8 cellular contexts compared by ENCODE assay signal in the genomic region with DNA sequence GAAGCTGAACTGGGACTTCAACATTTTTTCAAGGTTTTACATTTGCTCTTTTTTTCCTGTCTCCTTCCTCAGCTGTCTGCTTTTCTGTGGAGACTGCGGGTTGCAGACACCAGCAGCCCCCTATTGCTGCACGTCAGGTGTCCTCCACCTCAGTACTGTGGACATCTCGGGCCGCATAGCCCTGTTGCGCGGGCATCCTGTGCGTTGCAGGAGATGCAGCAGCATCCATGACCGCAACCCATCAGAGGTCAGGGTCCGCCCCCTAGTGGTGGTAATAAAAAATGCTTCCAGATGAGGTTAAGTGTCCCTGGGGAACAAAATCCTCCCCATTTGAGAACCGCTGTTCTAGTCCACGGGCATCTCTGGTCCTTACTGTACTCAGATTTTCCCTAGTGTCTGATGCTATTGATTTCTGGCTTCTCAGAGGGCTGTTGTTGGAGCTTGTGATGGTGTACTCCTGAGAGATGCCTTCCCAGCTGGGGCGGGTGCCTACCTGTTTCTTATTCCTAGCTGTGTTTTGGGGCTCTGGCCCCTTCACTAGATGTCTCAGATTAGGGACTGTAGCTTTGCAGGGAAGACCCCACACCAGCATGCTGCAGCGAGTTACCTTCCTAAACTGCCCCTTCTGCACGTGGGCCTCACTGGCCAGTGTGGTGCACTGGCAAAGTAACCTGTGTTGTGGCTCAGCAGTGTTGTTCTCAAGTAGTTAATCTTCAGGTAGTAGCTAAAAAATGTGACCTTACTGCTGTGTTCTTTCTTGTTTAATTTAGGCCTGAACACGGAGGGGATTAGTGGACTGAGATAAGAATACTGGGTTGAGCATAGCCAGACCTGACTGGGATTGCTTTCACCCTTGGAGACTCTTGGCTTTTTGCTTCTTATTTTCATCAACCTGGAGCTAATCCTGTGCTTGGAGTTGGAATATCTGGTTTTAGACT. TPM values are rescaled to one million over a fixed set of nuclear protein-coding genes. Genes with fewer than 3 reads are reported as not detected.
DNase-seq lines count a peak whose midpoint lies in the region; ATAC-seq, FAIRE-seq and TF ChIP-seq lines count a peak whose summit lies in the region.

No MANE protein-coding gene starts in this region.

- H3K4me3 ChIP-seq in SJSA1 (no peak overlapping the region), pancreas (no peak overlapping the region), tibial nerve (no peak overlapping the region)

- DNase-seq in DMS114 treated with DMSO at 0.1 percent for 48 hours (lab: John Stamatoyannopoulos, UW; ENCODE audit: unreplicated experiment) (peak; percentile 57), LoVo (ENCODE audit: low spot score) (peak; percentile 67), SJSA1 (ENCODE audit: low read depth in 1 of 2, low spot score in 2 of 2) (peak; percentile 35 to 59), frontal cortex (ENCODE audit: low spot score in 2 of 2) (peak; percentile 50 to 80), pancreas (peak; percentile 53 to 81 (median 71)), tibial nerve (ENCODE audit: low spot score in 2 of 2) (peak; percentile 17 to 61)
- peak; percentile 68 for DNase-seq in activated gamma-delta T cell treated with anti-CD3 and anti-CD28 coated beads, Interleukin-2, amount 50 U/mL, for 16 hours (ENCODE audit: low read depth)

- ATAC-seq in GM21786 (IDR thresholded peaks at IDR 0.05; ENCODE audit: unreplicated experiment) (peak; percentile 76), pancreas (peak; percentile 79 to 97 (median 96))

- no peaks in the 10 kb centered on the region for H3K27me3 ChIP-seq in SJSA1 (replicated peaks)
- H3K27me3 ChIP-seq in pancreas = no peaks in the 10 kb centered on the region
- no peaks in the 10 kb centered on the region for H3K27me3 ChIP-seq in tibial nerve

- WGBS in pancreas, 2 donors = 20 to 22% methylated on average over 15 of the region's 15 CpGs
- WGBS in tibial nerve, 2 donors = 26 to 27% methylated on average over 15 of the region's 15 CpGs

- H3K4me1 ChIP-seq in SJSA1 (replicated peaks) (0 out of 2 replicates have a peak, but pooled peaks cover 6% of the 10 kb centered on the region), pancreas (no peaks in the 10 kb centered on the region), tibial nerve (no peaks in the 10 kb centered on the region)

- no peak for FAIRE-seq in frontal cortex (lab: Jason Lieb, UNC)
- no peak for FAIRE-seq in pancreas (lab: Jason Lieb, UNC)

- H3K27ac ChIP-seq in SJSA1 (no peak overlapping the region), pancreas (no peak overlapping the region), tibial nerve (no peak overlapping the region)

- H3K9me3 ChIP-seq in SJSA1 (replicated peaks) = no peaks in the 10 kb centered on the region
- H3K9me3 ChIP-seq in pancreas = no peaks in the 10 kb centered on the region
- H3K9me3 ChIP-seq in tibial nerve = no peaks in the 10 kb centered on the region

- intact Hi-C loops in pancreas (cut with DNase I) = loop anchor here in 2 of 3 donors (5.0 kb wide), 2 partner anchors 147 to 152 kb away; no protein-coding TSS in a partner anchor

- no peak for TF ChIP-seq EP300 in tibial nerve (IDR thresholded peaks at IDR 0.05)

- TF ChIP-seq CTCF in pancreas (IDR thresholded peaks at IDR 0.05) = peak; percentile 78 to 89 (median 88)
- peak; percentile 83 to 88 (median 87) for TF ChIP-seq CTCF in tibial nerve (IDR thresholded peaks at IDR 0.05)

- no peak for TF ChIP-seq POLR2A in tibial nerve (IDR thresholded peaks at IDR 0.05)

- H3K36me3 ChIP-seq in SJSA1 (peaks cover 24% of the 10 kb centered on the region), pancreas (no peaks in the 10 kb centered on the region), tibial nerve (peaks cover 0 to 38% (median 10%) of the 10 kb centered on the region in 3 donors)

RNA-seq across cellular contexts. Expression of a gene that starts 28.2 kb away (rescaled TPM):
- total RNA-seq in SJSA1 (2014; rRNA removed; shearing (Covaris generic)) = 35.9 and 39.0 TPM in 2 replicates
- total RNA-seq in frontal cortex (113 TPM), pancreas (10 to 100 TPM; 20.0 to 36.6 (median 23.8) TPM), tibial nerve (10 to 100 TPM; 27.2 to 45.6 (median 32.2) TPM)
- polyA plus RNA-seq in pancreas = 10 to 100 TPM; 11.7 to 14.2 TPM

RNA-seq across cellular contexts. Expression of a gene that starts 43.5 kb away (rescaled TPM):
- 13.1 and 18.6 TPM in 2 replicates for total RNA-seq in SJSA1 (2014; rRNA removed; shearing (Covaris generic))
- 115 TPM for total RNA-seq in frontal cortex
- 10 to 100 TPM; 13.0 to 22.6 (median 19.3) TPM for total RNA-seq in pancreas
- polyA plus RNA-seq in pancreas = 10 to 100 TPM; 13.7 to 28.0 TPM
- total RNA-seq in tibial nerve = 10 to 100 TPM; 53.5 to 85.5 (median 68.6) TPM
